ENCODE assay signal across 16 cellular contexts in genomic region chr18:56726906-56727305, GRCh38.
A peak's percentile ranks its signal among the peaks of the same experiment; 100 is the strongest.
DNase-seq lines count a peak whose midpoint lies in the region; ATAC-seq and TF ChIP-seq lines count a peak whose summit lies in the region.
"Had no signal": no experiment of that assay in that cellular context is flagged by ENCODE, and none has a peak within 500 bp of the region (broad histone marks: within the 10 kb centered on the region; RNA-seq: fewer than 3 reads in every experiment).

No MANE protein-coding gene starts in this region.

- TF ChIP-seq CTCF in fibroblast of pulmonary artery (IDR thresholded peaks at IDR 0.05; ENCODE audit: low read length, missing control alignments), result no peak
- no peak for TF ChIP-seq CTCF in sigmoid colon (IDR thresholded peaks at IDR 0.05)

- H3K27me3 ChIP-seq in sigmoid colon, result no peaks in the 10 kb centered on the region

- H3K4me1 Mint-ChIP-seq in activated naive CD8-positive, alpha-beta T cell treated with anti-CD3 and anti-CD28 coated beads, Interleukin-2, amount 50 U/mL, for 24 hours, result peaks cover 19% of the 10 kb centered on the region
- peaks cover 9% of the 10 kb centered on the region for H3K4me1 Mint-ChIP-seq in activated naive CD8-positive, alpha-beta T cell treated with anti-CD3 and anti-CD28 coated beads for 36 hours
- H3K4me1 Mint-ChIP-seq in activated T-helper 2 cell treated with anti-CD3 and anti-CD28 coated beads, Interferon-gamma antibody, Interleukin-2, Interleukin-4, amounts not matched to agents 10 μg/mL and 5 μg/mL and 100 μg/mL, durations not matched to agents 14 hours and 24 hours and 36 hours (ENCODE audit: low read depth), result peaks cover 16% of the 10 kb centered on the region
- H3K4me1 Mint-ChIP-seq: CD14-positive monocyte had no signal

- no peaks in the 10 kb centered on the region for H3K9me3 ChIP-seq in sigmoid colon
- H3K9me3 ChIP-seq: A549 had no signal

- H3K27me3 Mint-ChIP-seq in activated naive CD8-positive, alpha-beta T cell treated with anti-CD3 and anti-CD28 coated beads, Interleukin-2, amount 50 U/mL, for 24 hours, result no peaks in the 10 kb centered on the region
- no peaks in the 10 kb centered on the region for H3K27me3 Mint-ChIP-seq in activated naive CD8-positive, alpha-beta T cell treated with anti-CD3 and anti-CD28 coated beads for 36 hours
- no peaks in the 10 kb centered on the region for H3K27me3 Mint-ChIP-seq in activated T-helper 2 cell treated with anti-CD3 and anti-CD28 coated beads, Interferon-gamma antibody, Interleukin-2, Interleukin-4, amounts not matched to agents 10 μg/mL and 5 μg/mL and 100 μg/mL, durations not matched to agents 14 hours and 24 hours and 36 hours (ENCODE audit: low read depth)

- TF ChIP-seq EP300 in sigmoid colon (IDR thresholded peaks at IDR 0.05), result no peak

- no peak for DNase-seq in activated naive CD8-positive, alpha-beta T cell treated with anti-CD3 and anti-CD28 coated beads, Interleukin-2, amount 50 U/mL, for 24 hours
- DNase-seq in activated naive CD8-positive, alpha-beta T cell treated with anti-CD3 and anti-CD28 coated beads for 36 hours, result no peak
- DNase-seq in activated T-helper 2 cell treated with anti-CD3 and anti-CD28 coated beads, Interferon-gamma antibody, Interleukin-2, Interleukin-4, amounts not matched to agents 10 μg/mL and 5 μg/mL and 100 μg/mL, durations not matched to agents 14 hours and 24 hours and 36 hours (ENCODE audit: low spot score), result no peak
- peak; percentile 24 for DNase-seq in fibroblast of pulmonary artery (ENCODE audit: low read depth)
- DNase-seq in pons (ENCODE audit: low spot score), result peak; percentile 67
- no peak for DNase-seq in sigmoid colon
- no peak for DNase-seq in stimulated activated naive CD4-positive, alpha-beta T cell (lab: John Stamatoyannopoulos, UW)
- DNase-seq: CD8-positive, alpha-beta T cell; COR-L47; DMS153; DND-41; GDM1; GOT3; H9 had no signal

- H3K27ac ChIP-seq in sigmoid colon, result no peak overlapping the region
- H3K27ac ChIP-seq: A549 had no signal

- no peak for ATAC-seq in activated naive CD8-positive, alpha-beta T cell treated with anti-CD3 and anti-CD28 coated beads, Interleukin-2, amount 50 U/mL, for 24 hours
- ATAC-seq: A549; CD8-positive, alpha-beta T cell had no signal

- H3K36me3 ChIP-seq in sigmoid colon, result peaks cover 0 to 17% (median 5%) of the 10 kb centered on the region in 4 donors

- H3K4me3 ChIP-seq in fibroblast of pulmonary artery (replicated peaks; ENCODE audit: low read depth, low read length), result no peak overlapping the region
- H3K4me3 ChIP-seq in sigmoid colon, result no peak overlapping the region
- H3K4me3 ChIP-seq: A549 had no signal

- peaks cover 3% of the 10 kb centered on the region for H3K9me3 Mint-ChIP-seq in activated naive CD8-positive, alpha-beta T cell treated with anti-CD3 and anti-CD28 coated beads, Interleukin-2, amount 50 U/mL, for 24 hours
- H3K9me3 Mint-ChIP-seq in activated naive CD8-positive, alpha-beta T cell treated with anti-CD3 and anti-CD28 coated beads for 36 hours, result peaks cover 13% of the 10 kb centered on the region
- H3K9me3 Mint-ChIP-seq in activated T-helper 2 cell treated with anti-CD3 and anti-CD28 coated beads, Interferon-gamma antibody, Interleukin-2, Interleukin-4, amounts not matched to agents 10 μg/mL and 5 μg/mL and 100 μg/mL, durations not matched to agents 14 hours and 24 hours and 36 hours, result peaks cover 15% of the 10 kb centered on the region
- H3K9me3 Mint-ChIP-seq: CD8-positive, alpha-beta T cell had no signal

- H3K4me1 ChIP-seq in sigmoid colon, result no peaks in the 10 kb centered on the region
- H3K4me1 ChIP-seq: A549 had no signal

- intact Hi-C loops in activated T-helper 2 cell treated with anti-CD3 and anti-CD28 coated beads, Interferon-gamma antibody, Interleukin-2, Interleukin-4, amounts not matched to agents 10 μg/mL and 5 μg/mL and 100 μg/mL, durations not matched to agents 14 hours and 24 hours and 36 hours (cut with micrococcal nuclease), result loop anchor here (2.0 kb wide), 1 partner anchor 20 kb away; no protein-coding TSS in a partner anchor
- intact Hi-C loops in sigmoid colon (cut with DNase I), result no loop called here

- peaks cover 62% of the 10 kb centered on the region for H3K36me3 Mint-ChIP-seq in activated naive CD8-positive, alpha-beta T cell treated with anti-CD3 and anti-CD28 coated beads, Interleukin-2, amount 50 U/mL, for 24 hours (ENCODE audit: low read depth)
- H3K36me3 Mint-ChIP-seq in activated naive CD8-positive, alpha-beta T cell treated with anti-CD3 and anti-CD28 coated beads for 36 hours, result peaks cover 67% of the 10 kb centered on the region
- peaks cover 68% of the 10 kb centered on the region for H3K36me3 Mint-ChIP-seq in activated T-helper 2 cell treated with anti-CD3 and anti-CD28 coated beads, Interferon-gamma antibody, Interleukin-2, Interleukin-4, amounts not matched to agents 10 μg/mL and 5 μg/mL and 100 μg/mL, durations not matched to agents 14 hours and 24 hours and 36 hours (ENCODE audit: low read depth)

- 96 to 99% methylated on average over 2 of the region's 2 CpGs for WGBS in sigmoid colon, 2 donors

- H3K4me3 Mint-ChIP-seq in activated naive CD8-positive, alpha-beta T cell treated with anti-CD3 and anti-CD28 coated beads, Interleukin-2, amount 50 U/mL, for 24 hours, result peak overlapping the region; percentile 24
- no peak overlapping the region for H3K4me3 Mint-ChIP-seq in activated naive CD8-positive, alpha-beta T cell treated with anti-CD3 and anti-CD28 coated beads for 36 hours
- H3K4me3 Mint-ChIP-seq in activated T-helper 2 cell treated with anti-CD3 and anti-CD28 coated beads, Interferon-gamma antibody, Interleukin-2, Interleukin-4, amounts not matched to agents 10 μg/mL and 5 μg/mL and 100 μg/mL, durations not matched to agents 14 hours and 24 hours and 36 hours (ENCODE audit: low read depth), result no peak overlapping the region
- H3K4me3 Mint-ChIP-seq: CD14-positive monocyte; CD8-positive, alpha-beta T cell; H9 had no signal

- H3K27ac Mint-ChIP-seq in activated naive CD8-positive, alpha-beta T cell treated with anti-CD3 and anti-CD28 coated beads, Interleukin-2, amount 50 U/mL, for 24 hours, result peak overlapping the region; percentile 76
- H3K27ac Mint-ChIP-seq in activated naive CD8-positive, alpha-beta T cell treated with anti-CD3 and anti-CD28 coated beads for 36 hours, result no peak overlapping the region
- peak overlapping the region; percentile 28 for H3K27ac Mint-ChIP-seq in activated T-helper 2 cell treated with anti-CD3 and anti-CD28 coated beads, Interferon-gamma antibody, Interleukin-2, Interleukin-4, amounts not matched to agents 10 μg/mL and 5 μg/mL and 100 μg/mL, durations not matched to agents 14 hours and 24 hours and 36 hours
- H3K27ac Mint-ChIP-seq: CD8-positive, alpha-beta T cell had no signal

- TF ChIP-seq POLR2A in sigmoid colon (IDR thresholded peaks at IDR 0.05), result no peak

Comparison
In these comparisons a context has a peak if more than half of its experiments do, and no peak if none do; other contexts are left out.
1. DNase-seq: peak in fibroblast of pulmonary artery (single experiment) and pons (single experiment); none in activated naive CD8-positive, alpha-beta T cell treated with anti-CD3 and anti-CD28 coated beads, Interleukin-2, amount 50 U/mL, for 24 hours (single experiment), activated naive CD8-positive, alpha-beta T cell treated with anti-CD3 and anti-CD28 coated beads for 36 hours (single experiment), activated T-helper 2 cell treated with anti-CD3 and anti-CD28 coated beads, Interferon-gamma antibody, Interleukin-2, Interleukin-4, amounts not matched to agents 10 μg/mL and 5 μg/mL and 100 μg/mL, durations not matched to agents 14 hours and 24 hours and 36 hours (single experiment), sigmoid colon (single experiment) and stimulated activated naive CD4-positive, alpha-beta T cell (0 of 6).